Comparison of ENCODE assay signal across 15 cellular contexts in the genomic region with DNA sequence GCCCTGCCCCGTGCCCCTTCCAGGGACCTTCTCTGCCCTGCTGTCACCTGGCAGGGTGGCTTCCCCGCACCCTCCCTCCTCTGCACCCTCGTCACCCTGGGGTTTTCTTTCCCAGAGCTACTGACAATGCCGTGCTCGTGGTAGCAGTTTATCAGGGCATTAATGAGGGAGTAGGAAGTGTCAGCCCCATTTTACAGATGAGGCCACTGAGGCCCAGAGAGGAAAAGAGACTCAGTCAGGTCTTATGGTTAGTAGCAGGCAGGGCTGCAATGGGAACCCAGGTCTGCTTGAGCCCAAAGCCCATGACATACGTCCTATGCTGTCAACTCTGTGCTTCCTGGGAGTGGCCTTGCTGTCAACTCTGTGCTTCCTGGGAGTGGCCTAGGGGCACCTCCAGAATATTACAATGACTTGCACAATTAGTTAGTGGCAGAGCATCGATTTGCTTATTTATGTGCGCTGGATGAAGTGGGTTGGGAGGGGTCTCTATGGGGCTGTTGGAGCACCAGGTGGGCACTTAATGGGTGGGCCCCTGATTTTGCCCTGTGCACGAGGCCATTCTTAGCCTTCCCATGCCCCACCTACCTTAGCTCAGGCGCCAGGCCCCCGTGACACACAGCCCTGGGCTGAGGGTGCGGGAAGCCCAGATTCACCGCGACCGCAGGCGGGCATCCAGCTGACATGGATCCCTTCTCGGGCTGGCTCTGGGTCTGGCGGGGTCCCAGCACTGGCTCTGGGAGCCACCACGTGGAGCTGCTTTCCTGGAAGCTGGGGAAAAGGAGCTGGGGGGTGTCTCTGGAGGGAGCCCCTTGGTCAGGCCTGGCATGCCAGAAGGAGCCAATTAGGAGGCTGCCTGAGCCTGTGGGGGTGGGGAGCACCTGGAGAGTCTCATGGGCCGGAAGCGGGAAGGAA.
"Had no signal": no experiment of that assay in that cellular context is flagged by ENCODE, and none has a peak within 500 bp of the region (broad histone marks: within the 10 kb centered on the region; RNA-seq: fewer than 3 reads in every experiment).

No MANE protein-coding gene starts in this region.

- H3K27me3 Mint-ChIP-seq: activated naive CD8-positive, alpha-beta T cell treated with anti-CD3 and anti-CD28 coated beads for 36 hours had no signal

- H3K36me3 ChIP-seq: lower lobe of right lung, prostate gland, thyroid gland had no signal

- H3K27ac ChIP-seq: lower lobe of right lung, prostate gland, thyroid gland had no signal

- H3K9me3 Mint-ChIP-seq: activated naive CD8-positive, alpha-beta T cell treated with anti-CD3 and anti-CD28 coated beads for 36 hours; activated T-helper 1 cell treated with anti-CD3 and anti-CD28 coated beads, Interleukin-12 subunit alpha, Interleukin-12 subunit beta, Interleukin-2, Interleukin-4 antibody, amounts not matched to agents 30 ng/mL and 10 ng/mL and 1 ng/mL, durations not matched to agents 14 hours and 24 hours and 36 hours; nephron progenitor cell had no signal

- H3K36me3 Mint-ChIP-seq: activated naive CD8-positive, alpha-beta T cell treated with anti-CD3 and anti-CD28 coated beads for 36 hours had no signal

- H3K4me1 Mint-ChIP-seq: activated naive CD8-positive, alpha-beta T cell treated with anti-CD3 and anti-CD28 coated beads for 36 hours had no signal

- ATAC-seq: left colon, lower lobe of right lung, sciatic nerve had no signal

- H3K9me3 ChIP-seq: lower lobe of right lung, prostate gland, thyroid gland had no signal

- DNase-seq: activated CD4-positive, alpha-beta T cell treated with anti-CD3 and anti-CD28 coated beads for 48 hours; activated naive CD8-positive, alpha-beta T cell treated with anti-CD3 and anti-CD28 coated beads for 36 hours; cerebellar nuclear complex; effector memory CD4-positive, alpha-beta T cell; foreskin melanocyte; left colon; lower lobe of right lung; nephron progenitor cell; stimulated activated CD4-positive, alpha-beta T cell treated with anti-CD3 and anti-CD28 coated beads, Interleukin-12 subunit alpha, Interleukin-12 subunit beta, amount 100 ng/mL, for 4 hours; stimulated activated CD4-positive, alpha-beta T cell treated with anti-CD3 and anti-CD28 coated beads, Interleukin-2, amount 100 ng/mL, for 24 hours; T-helper 9 cell; thyroid gland had no signal

- H3K4me3 ChIP-seq: lower lobe of right lung, prostate gland, thyroid gland had no signal

- H3K27me3 ChIP-seq: thyroid gland had no signal

- H3K4me3 Mint-ChIP-seq: activated naive CD8-positive, alpha-beta T cell treated with anti-CD3 and anti-CD28 coated beads for 36 hours; activated T-helper 1 cell treated with anti-CD3 and anti-CD28 coated beads, Interleukin-12 subunit alpha, Interleukin-12 subunit beta, Interleukin-2, Interleukin-4 antibody, amounts not matched to agents 30 ng/mL and 10 ng/mL and 1 ng/mL, durations not matched to agents 14 hours and 24 hours and 36 hours; nephron progenitor cell had no signal

- H3K27ac Mint-ChIP-seq: activated naive CD8-positive, alpha-beta T cell treated with anti-CD3 and anti-CD28 coated beads for 36 hours; activated T-helper 1 cell treated with anti-CD3 and anti-CD28 coated beads, Interleukin-12 subunit alpha, Interleukin-12 subunit beta, Interleukin-2, Interleukin-4 antibody, amounts not matched to agents 30 ng/mL and 10 ng/mL and 1 ng/mL, durations not matched to agents 14 hours and 24 hours and 36 hours; nephron progenitor cell had no signal

- H3K4me1 ChIP-seq: lower lobe of right lung, prostate gland, thyroid gland had no signal
